17 cellular contexts compared by ENCODE assay signal in genomic region chr20:18678599-18678998, GRCh38.
DNase-seq lines count a peak whose midpoint lies in the region; ATAC-seq, FAIRE-seq and TF ChIP-seq lines count a peak whose summit lies in the region.
"Had no signal": no experiment of that assay in that cellular context is flagged by ENCODE, and none has a peak within 500 bp of the region (broad histone marks: within the 10 kb centered on the region; RNA-seq: fewer than 3 reads in every experiment).

No MANE protein-coding gene starts in this region.

- DNase-seq in CD8-positive, alpha-beta T cell = no peak
- DNase-seq in K562 (ENCODE audit: extremely low read depth in 1 of 4, low spot score in 3 of 4) (no peak), thyroid gland (no peak), amniotic stem cell (lab: John Stamatoyannopoulos, UW) (no peak)
- no peak for DNase-seq in stimulated activated CD4-positive, alpha-beta T cell treated with anti-CD3 and anti-CD28 coated beads, Interleukin-15, amount 100 ng/mL, for 24 hours
- DNase-seq: ACHN; activated CD4-positive, alpha-beta T cell treated with anti-CD3 and anti-CD28 coated beads, Interleukin-2, amount 10 ng/mL, durations not matched to agents 24 days and 14 days; activated CD8-positive, alpha-beta memory T cell treated with anti-CD3 and anti-CD28 coated beads, Interleukin-2, amount 50 U/mL, for 4 hours; activated effector memory CD4-positive, alpha-beta T cell treated with anti-CD3 and anti-CD28 coated beads, Interleukin-2, amount 50 U/mL, for 16 hours; mucosa of descending colon; right cardiac atrium had no signal

- peaks cover 20% of the 10 kb centered on the region for H3K4me1 Mint-ChIP-seq in CD8-positive, alpha-beta T cell (ENCODE audit: low read depth)
- H3K4me1 Mint-ChIP-seq in IgD-negative memory B cell = peaks cover 22 to 30% (median 29%) of the 10 kb centered on the region in 3 donors
- H3K4me1 Mint-ChIP-seq: activated CD4-positive, alpha-beta T cell treated with anti-CD3 and anti-CD28 coated beads, Interleukin-2, amount 10 ng/mL, durations not matched to agents 24 days and 14 days had no signal

- TF ChIP-seq CTCF in CD8-positive, alpha-beta T cell (IDR thresholded peaks at IDR 0.05) = no peak
- no peak for TF ChIP-seq CTCF in K562 (IDR thresholded peaks at IDR 0.05 in 2 of 3, conservative IDR thresholded peaks at IDR 0.05 in 1 of 3; ENCODE audit: insufficient read depth in 2 of 3, low read depth in 1 of 3, low read length in 3 of 3)
- no peak for TF ChIP-seq CTCF in neural cell (IDR thresholded peaks at IDR 0.05; ENCODE audit: poor library complexity, severe bottlenecking)
- no peak for TF ChIP-seq CTCF in thyroid gland (IDR thresholded peaks at IDR 0.05)

- H2AFZ ChIP-seq in K562 (ENCODE audit: low read depth, low read length) = no peak overlapping the region
- H2AFZ ChIP-seq in neural cell (ENCODE audit: low read depth, low read length) = no peak overlapping the region
- H2AFZ ChIP-seq: GM23248 had no signal

- CTCF ChIA-PET in CD8-positive, alpha-beta T cell (lab: Charles Lee) = no interaction called here
- CTCF ChIA-PET in K562 (lab: Yijun Ruan, JAX; ENCODE audit: low intra/inter-chr PET ratio) = no interaction called here

- in situ Hi-C loops in K562 (cut with MboI) = no loop called here

- no peak overlapping the region for H3K27ac ChIP-seq in CD8-positive, alpha-beta T cell (ENCODE audit: low read depth, low read length)
- H3K27ac ChIP-seq in K562 (ENCODE audit: extremely low read depth, low read depth, low read length) = no peak overlapping the region
- H3K27ac ChIP-seq in neural cell (ENCODE audit: low read length) = peak overlapping the region; percentile 89
- no peak overlapping the region for H3K27ac ChIP-seq in thyroid gland
- H3K27ac ChIP-seq: GM23248 had no signal

- H3K9ac ChIP-seq in K562 (ENCODE audit: insufficient read depth in 1 of 2, low read depth in 2 of 2, low read length in 2 of 2) = no peak overlapping the region
- H3K9ac ChIP-seq in neural cell (ENCODE audit: low read length) = no peak overlapping the region
- H3K9ac ChIP-seq: GM23248 had no signal

- no peak overlapping the region for H3K4me3 Mint-ChIP-seq in CD8-positive, alpha-beta T cell
- peak overlapping the region; percentile 61 to 89 (median 74) for H3K4me3 Mint-ChIP-seq in IgD-negative memory B cell
- H3K4me3 Mint-ChIP-seq: activated CD4-positive, alpha-beta T cell treated with anti-CD3 and anti-CD28 coated beads, Interleukin-2, amount 10 ng/mL, durations not matched to agents 24 days and 14 days had no signal

- no peak for FAIRE-seq in K562 (lab: Jason Lieb, UNC)
- FAIRE-seq: TTC549 had no signal

- no peaks in the 10 kb centered on the region for H3K9me1 ChIP-seq in K562 (ENCODE audit: control insufficient read depth, insufficient read depth, low read length)

- no peaks in the 10 kb centered on the region for H3K36me3 ChIP-seq in CD8-positive, alpha-beta T cell (ENCODE audit: insufficient read depth, low read length)
- H3K36me3 ChIP-seq in K562 (ENCODE audit: control insufficient read depth, insufficient read depth, low read length) (no peaks in the 10 kb centered on the region), neural cell (ENCODE audit: insufficient read depth, low read length) (no peaks in the 10 kb centered on the region), thyroid gland (no peaks in the 10 kb centered on the region)

- H3K9me3 Mint-ChIP-seq in CD8-positive, alpha-beta T cell = no peaks in the 10 kb centered on the region
- no peaks in the 10 kb centered on the region for H3K9me3 Mint-ChIP-seq in IgD-negative memory B cell
- H3K9me3 Mint-ChIP-seq: activated CD4-positive, alpha-beta T cell treated with anti-CD3 and anti-CD28 coated beads, Interleukin-2, amount 10 ng/mL, durations not matched to agents 24 days and 14 days had no signal

- no peaks in the 10 kb centered on the region for H3K9me3 ChIP-seq in CD8-positive, alpha-beta T cell (ENCODE audit: low read length)
- H3K9me3 ChIP-seq in K562 (replicated peaks; ENCODE audit: control insufficient read depth, insufficient read depth, low read depth, low read length) (no peaks in the 10 kb centered on the region), neural cell (ENCODE audit: low read length) (no peaks in the 10 kb centered on the region), thyroid gland (no peaks in the 10 kb centered on the region)
- H3K9me3 ChIP-seq: mucosa of descending colon had no signal

- no peaks in the 10 kb centered on the region for H4K20me1 ChIP-seq in K562 (replicated peaks; ENCODE audit: control insufficient read depth, insufficient read depth, low read length)
- no peaks in the 10 kb centered on the region for H4K20me1 ChIP-seq in neural cell (ENCODE audit: insufficient read depth)

- WGBS in K562 (ENCODE audit: insufficient coverage, low coverage, missing lambda C conversion rate) = 42% methylated on average over 2 of the region's 5 CpGs
- WGBS in thyroid gland, 2 donors = 62 to 76% methylated on average over 5 of the region's 5 CpGs

- H3K4me3 ChIP-seq in CD8-positive, alpha-beta T cell (ENCODE audit: low read depth, low read length) = no peak overlapping the region
- no peak overlapping the region for H3K4me3 ChIP-seq in K562
- H3K4me3 ChIP-seq in neural cell (ENCODE audit: low read length) = peak overlapping the region; percentile 48
- no peak overlapping the region for H3K4me3 ChIP-seq in thyroid gland (replicated peaks in 1 of 3)
- H3K4me3 ChIP-seq: dorsolateral prefrontal cortex, GM23248, mucosa of descending colon had no signal

- TF ChIP-seq EP300 in K562 (IDR thresholded peaks at IDR 0.05; ENCODE audit: low read length) (no peak), neural cell (conservative IDR thresholded peaks at IDR 0.05; ENCODE audit: poor library complexity, severe bottlenecking) (no peak)

- H3F3A ChIP-seq in neural cell (ENCODE audit: insufficient read depth, low read length, poor library complexity, severe bottlenecking) = peaks cover 5% of the 10 kb centered on the region

- intact Hi-C loops in CD8-positive, alpha-beta T cell (cut with DNase I, micrococcal nuclease) = no loop called here
- intact Hi-C loops in K562 (cut with micrococcal nuclease) (no loop called here), thyroid gland (cut with DNase I) (no loop called here)

- no peak for TF ChIP-seq RAD21 in K562 (CRISPR knock-in tag; conservative IDR thresholded peaks at IDR 0.05 in 1 of 2, IDR thresholded peaks at IDR 0.05 in 1 of 2)
- no peak for TF ChIP-seq RAD21 in neural cell (conservative IDR thresholded peaks at IDR 0.05)

- H3K79me2 ChIP-seq in K562 (ENCODE audit: control insufficient read depth, insufficient read depth, low read length) = no peaks in the 10 kb centered on the region
- H3K79me2 ChIP-seq in neural cell (replicated peaks; ENCODE audit: insufficient read depth, low read length) = peaks cover 7% of the 10 kb centered on the region

- POLR2A ChIA-PET in CD8-positive, alpha-beta T cell (lab: Charles Lee) = no interaction called here
- POLR2A ChIA-PET in K562 (lab: Yijun Ruan, JAX) = interaction anchor here (0.9 to 1.3 kb wide), 2 partner anchors 11 to 118 kb away, joined by 3 to 4 read pairs; no protein-coding TSS in a partner anchor

- ATAC-seq in CD8-positive, alpha-beta T cell = no peak
- no peak for ATAC-seq in K562
- ATAC-seq in GM18858 (IDR thresholded peaks at IDR 0.05; ENCODE audit: unreplicated experiment) = no peak
- ATAC-seq: right cardiac atrium had no signal

- no TSS peak for BruUV-seq in K562 (replicated peaks; lab: Mats Ljungman, UMichigan)

- no peak overlapping the region for H3K4me2 ChIP-seq in K562 (ENCODE audit: insufficient read depth, low read length)
- H3K4me2 ChIP-seq in neural cell (ENCODE audit: low read length) = peak overlapping the region; percentile 58

- TF ChIP-seq POLR2A in K562 (conservative IDR thresholded peaks at IDR 0.05) (no peak), thyroid gland (IDR thresholded peaks at IDR 0.05) (no peak)

- no peaks in the 10 kb centered on the region for H3K27me3 ChIP-seq in CD8-positive, alpha-beta T cell (ENCODE audit: insufficient read depth, low read length)
- H3K27me3 ChIP-seq in K562 (ENCODE audit: control insufficient read depth in 2 of 2, insufficient read depth in 2 of 2, low read length in 2 of 2) = no peaks in the 10 kb centered on the region
- no peaks in the 10 kb centered on the region for H3K27me3 ChIP-seq in neural cell (ENCODE audit: insufficient read depth, low read depth, low read length)
- H3K27me3 ChIP-seq in thyroid gland = no peaks in the 10 kb centered on the region
- H3K27me3 ChIP-seq: dorsolateral prefrontal cortex had no signal

- peak overlapping the region; percentile 62 for H3K27ac Mint-ChIP-seq in CD8-positive, alpha-beta T cell
- H3K27ac Mint-ChIP-seq in IgD-negative memory B cell = peak overlapping the region; percentile 94 to 99 (median 98)
- H3K27ac Mint-ChIP-seq: activated CD4-positive, alpha-beta T cell treated with anti-CD3 and anti-CD28 coated beads, Interleukin-2, amount 10 ng/mL, durations not matched to agents 24 days and 14 days had no signal

- no peaks in the 10 kb centered on the region for H3K4me1 ChIP-seq in CD8-positive, alpha-beta T cell (ENCODE audit: insufficient read depth, low read length)
- H3K4me1 ChIP-seq in K562 (replicated peaks in 1 of 2; ENCODE audit: control insufficient read depth in 2 of 2, insufficient read depth in 2 of 2, low read length in 2 of 2) (no peaks in the 10 kb centered on the region), thyroid gland (peaks cover 0 to 15% of the 10 kb centered on the region in 2 donors)

- H3K27me3 Mint-ChIP-seq in CD8-positive, alpha-beta T cell (ENCODE audit: low read depth) = no peaks in the 10 kb centered on the region
- no peaks in the 10 kb centered on the region for H3K27me3 Mint-ChIP-seq in IgD-negative memory B cell
- H3K27me3 Mint-ChIP-seq: activated CD4-positive, alpha-beta T cell treated with anti-CD3 and anti-CD28 coated beads, Interleukin-2, amount 10 ng/mL, durations not matched to agents 24 days and 14 days had no signal

- H3K36me3 Mint-ChIP-seq in CD8-positive, alpha-beta T cell = peaks cover 11% of the 10 kb centered on the region
- peaks cover 14% of the 10 kb centered on the region for H3K36me3 Mint-ChIP-seq in IgD-negative memory B cell

- no peaks in the 10 kb centered on the region for H3K9me2 ChIP-seq in neural cell (ENCODE audit: insufficient read depth, low read length)

TF ChIP-seq in K562, 482 proteins besides CTCF, POLR2A, EP300 and RAD21:
- peak; percentile 23; the same call in 1 of the 2 replicates for TF ChIP-seq SPI1 (IDR thresholded peaks at IDR 0.05; ENCODE audit: borderline replicate concordance, low read depth, low read length)
- no peak for TF ChIP-seq ERF (CRISPR knock-in tag; IDR thresholded peaks at IDR 0.05)
- no peak for TF ChIP-seq CBX1 (IDR thresholded peaks at IDR 0.05; ENCODE audit: low read depth)

TF ChIP-seq in neural cell, 6 proteins besides CTCF, POLR2A, EP300 and RAD21 (continues in another document):
- TF ChIP-seq POLR2AphosphoS5 (IDR thresholded peaks at IDR 0.05) = no peak
- TF ChIP-seq SMC3 (conservative IDR thresholded peaks at IDR 0.05; ENCODE audit: poor library complexity) = no peak
- no peak for TF ChIP-seq EZH2 (IDR thresholded peaks at IDR 0.05; ENCODE audit: borderline replicate concordance, insufficient read depth, low read length, poor library complexity, severe bottlenecking)
